Comparison of ENCODE assay signal across 7 cellular contexts in the genomic region with DNA sequence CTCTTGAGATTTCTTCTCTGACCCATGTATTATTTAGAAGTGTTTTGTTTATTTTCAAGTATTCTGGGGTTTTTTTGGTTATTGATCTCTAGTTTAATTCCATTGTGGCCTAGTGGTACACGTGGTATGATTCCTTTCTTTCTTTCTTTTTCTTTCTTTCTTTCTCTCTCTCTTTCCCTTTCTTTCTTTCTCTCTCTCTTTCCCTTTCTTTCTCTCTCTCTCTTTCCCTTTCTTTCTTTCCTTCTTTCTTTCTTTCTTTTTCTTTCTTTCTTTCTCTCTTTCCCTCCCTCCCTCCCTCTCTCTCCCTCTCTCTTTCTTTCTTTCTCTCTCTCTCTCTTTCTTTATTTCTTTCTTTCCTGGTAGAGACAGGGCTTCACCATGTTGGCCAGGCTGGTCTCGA.
"Had no signal": no experiment of that assay in that cellular context is flagged by ENCODE, and none has a peak within 500 bp of the region (broad histone marks: within the 10 kb centered on the region; RNA-seq: fewer than 3 reads in every experiment).

No MANE protein-coding gene starts in this region.

- FAIRE-seq: G401.6, GM12878, GM12892, GM18507, GM19239 had no signal

- DNase-seq: GDM1, GF-D8 had no signal

- H3K4me3 ChIP-seq: GM12878 had no signal

- ATAC-seq: GM12878 had no signal
